8 cellular contexts compared by ENCODE assay signal in genomic region chr2:106104332-106105062, GRCh38.
DNase-seq lines count a peak whose midpoint lies in the region; ATAC-seq and TF ChIP-seq lines count a peak whose summit lies in the region.

No MANE protein-coding gene starts in this region.

- H3K36me3 ChIP-seq in naive thymus-derived CD4-positive, alpha-beta T cell (ENCODE audit: control insufficient read depth in 2 of 3, insufficient read depth in 3 of 3, low read length in 3 of 3): peaks cover 4 to 69% (median 4%) of the 10 kb centered on the region in 3 experiments

- TF ChIP-seq CTCF in type B pancreatic cell (conservative IDR thresholded peaks at IDR 0.05): peak; percentile 98

- H3K4me3 Mint-ChIP-seq in naive thymus-derived CD4-positive, alpha-beta T cell: no peak overlapping the region
- H3K4me3 Mint-ChIP-seq in type B pancreatic cell: no peak overlapping the region

- intact Hi-C loops in naive thymus-derived CD4-positive, alpha-beta T cell (cut with micrococcal nuclease): loop anchor here (1.0 to 10.0 kb wide), 8 partner anchors 58 to 528 kb away; partner anchors contain the start of gene UXS1 (in 1 of the 2)

- H3K36me3 Mint-ChIP-seq in naive thymus-derived CD4-positive, alpha-beta T cell: peaks cover 7 to 38% (median 9%) of the 10 kb centered on the region in 5 donors
- H3K36me3 Mint-ChIP-seq in type B pancreatic cell: peaks cover 9% of the 10 kb centered on the region

- no peak for TF ChIP-seq POLR2A in erythroblast (IDR thresholded peaks at IDR 0.05; ENCODE audit: low read length)

- H3K4me1 Mint-ChIP-seq in naive thymus-derived CD4-positive, alpha-beta T cell: peaks cover 0 to 20% (median 13%) of the 10 kb centered on the region in 7 donors
- H3K4me1 Mint-ChIP-seq in type B pancreatic cell (ENCODE audit: unreplicated experiment): peaks cover 11% of the 10 kb centered on the region

- H3K9me3 Mint-ChIP-seq in naive thymus-derived CD4-positive, alpha-beta T cell: no peaks in the 10 kb centered on the region
- H3K9me3 Mint-ChIP-seq in type B pancreatic cell: no peaks in the 10 kb centered on the region

- no peaks in the 10 kb centered on the region for H3K9me3 ChIP-seq in naive thymus-derived CD4-positive, alpha-beta T cell (ENCODE audit: control insufficient read depth in 2 of 3, low read length in 3 of 3)

- POLR2A ChIA-PET in naive thymus-derived CD4-positive, alpha-beta T cell (lab: Charles Lee): interaction anchor here (1.2 kb wide), 1 partner anchor 62 kb away, joined by 3 read pairs; no protein-coding TSS in a partner anchor

- no peaks in the 10 kb centered on the region for H3K27me3 Mint-ChIP-seq in naive thymus-derived CD4-positive, alpha-beta T cell
- no peaks in the 10 kb centered on the region for H3K27me3 Mint-ChIP-seq in type B pancreatic cell

- no peak overlapping the region for H3K4me3 ChIP-seq in naive thymus-derived CD4-positive, alpha-beta T cell (ENCODE audit: low read length)

- peak overlapping the region in 7 of 9 donors; percentile 3 to 73 (median 21) for H3K27ac Mint-ChIP-seq in naive thymus-derived CD4-positive, alpha-beta T cell
- H3K27ac Mint-ChIP-seq in type B pancreatic cell: no peak overlapping the region

- H3K27me3 ChIP-seq in naive thymus-derived CD4-positive, alpha-beta T cell (ENCODE audit: control insufficient read depth in 2 of 2, insufficient read depth in 2 of 2, low read length in 2 of 2): no peaks in the 10 kb centered on the region

- ATAC-seq in GM18909 (IDR thresholded peaks at IDR 0.05; ENCODE audit: poor library complexity, unreplicated experiment) (peak; percentile 64), HG03558 (IDR thresholded peaks at IDR 0.05; ENCODE audit: extremely low read depth, unreplicated experiment) (peak; percentile 34)
- peak; percentile 84 for ATAC-seq in naive thymus-derived CD4-positive, alpha-beta T cell

- CTCF ChIA-PET in naive thymus-derived CD4-positive, alpha-beta T cell (lab: Charles Lee): interaction anchor here (0.6 to 2.4 kb wide), 13 partner anchors 10 to 529 kb away, joined by 3 to 19 read pairs (median 5); no protein-coding TSS in a partner anchor

- no peaks in the 10 kb centered on the region for H3K4me1 ChIP-seq in naive thymus-derived CD4-positive, alpha-beta T cell (ENCODE audit: control insufficient read depth in 2 of 2, insufficient read depth in 2 of 2, low read length in 2 of 2)

- no peak overlapping the region for H3K27ac ChIP-seq in naive thymus-derived CD4-positive, alpha-beta T cell (ENCODE audit: low read depth, low read length)

- DNase-seq in CD1c-positive myeloid dendritic cell (ENCODE audit: extremely low spot score) (peak; percentile 77), NOMO-1 treated with dmso at 0.1 percent for 144 hours (lab: John Stamatoyannopoulos, UW; ENCODE audit: unreplicated experiment) (peak; percentile 57), erythroblast (lab: John Stamatoyannopoulos, UW) (peak; percentile 67 to 81), type B pancreatic cell (ENCODE audit: extremely low spot score, unreplicated experiment) (no peak)
- peak; percentile 72 for DNase-seq in activated CD8-positive, alpha-beta memory T cell treated with anti-CD3 and anti-CD28 coated beads, Interleukin-2, amount 50 U/mL, for 48 hours
- DNase-seq in naive thymus-derived CD4-positive, alpha-beta T cell: peak in 8 of 9 donors; percentile 55 to 78 (median 70)

Comparison
In these comparisons a context has a peak if more than half of its experiments do, and no peak if none do; other contexts are left out.
1. ATAC-seq: peak in every context shown above with its lines; median percentile 84 in naive thymus-derived CD4-positive, alpha-beta T cell; 64 in GM18909; 34 in HG03558.